In the genomic region with DNA sequence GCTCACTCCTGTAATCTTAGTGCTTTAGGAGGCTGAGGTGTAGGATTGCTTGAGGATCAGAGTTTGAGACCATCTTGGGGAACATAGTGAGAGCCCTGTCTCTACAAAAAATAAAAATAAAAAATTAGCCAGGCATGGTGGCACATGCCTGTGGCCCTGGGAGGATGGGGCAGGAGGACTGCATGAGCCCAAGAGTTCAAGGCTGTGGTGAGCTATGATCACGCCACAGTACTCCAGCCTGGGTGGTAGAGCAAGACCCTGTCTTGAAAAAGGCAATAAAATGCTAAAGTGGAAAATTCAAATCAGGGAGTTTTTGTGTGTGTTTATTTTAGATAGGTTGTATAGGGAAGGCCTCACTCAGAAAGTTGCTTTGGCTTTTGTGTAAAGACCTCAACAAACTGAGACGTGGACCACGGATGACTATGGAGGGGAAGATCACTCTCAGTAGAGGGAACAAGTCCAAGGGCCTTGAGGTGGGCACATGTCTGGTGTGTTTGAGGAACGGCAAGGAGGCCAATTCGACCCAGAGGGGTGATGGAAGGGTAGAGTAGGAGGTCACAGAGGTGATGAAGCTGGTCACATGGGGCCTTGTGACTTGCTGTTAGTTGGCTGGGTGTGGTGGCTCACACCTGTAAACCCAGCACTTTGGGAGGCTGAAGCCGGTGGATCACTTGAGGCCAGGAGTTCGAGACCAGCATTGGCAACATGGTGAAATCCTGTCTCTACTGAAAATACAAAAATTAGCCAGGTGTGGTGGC, we compare ENCODE assay signal across 35 cellular contexts. TPM values are rescaled to one million over a fixed set of nuclear protein-coding genes. Genes with fewer than 3 reads are reported as not detected.
DNase-seq lines count a peak whose midpoint lies in the region; ATAC-seq and TF ChIP-seq lines count a peak whose summit lies in the region.
"Had no signal": no experiment of that assay in that cellular context is flagged by ENCODE, and none has a peak within 500 bp of the region (broad histone marks: within the 10 kb centered on the region; RNA-seq: fewer than 3 reads in every experiment).

No MANE protein-coding gene starts in this region.

- H3K36me3 Mint-ChIP-seq in stimulated activated naive B cell treated with anti-CD40 and anti-IgM and Interleukin-4, amounts not matched to agents 10 μg/mL and 1 μg/mL and 100 μg/mL, for 72 hours = peaks cover 3 to 10% of the 10 kb centered on the region in 2 donors
- H3K36me3 Mint-ChIP-seq: activated naive CD4-positive, alpha-beta T cell treated with anti-CD3 and anti-CD28 coated beads, Interleukin-2, amount 10 ng/mL, durations not matched to agents 7 days and 5 days; mesothelial cell of epicardium; T-cell had no signal

- H3K9me3 Mint-ChIP-seq in stimulated activated naive B cell treated with anti-CD40 and anti-IgM and Interleukin-4, amounts not matched to agents 10 μg/mL and 1 μg/mL and 100 μg/mL, for 72 hours = peaks cover 4 to 5% of the 10 kb centered on the region in 2 donors
- H3K9me3 Mint-ChIP-seq: activated naive CD4-positive, alpha-beta T cell treated with anti-CD3 and anti-CD28 coated beads, Interleukin-2, amount 10 ng/mL, durations not matched to agents 7 days and 5 days; T-cell had no signal

- H3K9me3 ChIP-seq in right atrium auricular region = no peaks in the 10 kb centered on the region
- H3K9me3 ChIP-seq in right cardiac atrium (ENCODE audit: control insufficient read depth, low read length) = no peaks in the 10 kb centered on the region
- H3K9me3 ChIP-seq in Karpas-422 (ENCODE audit: low read length) = no peaks in the 10 kb centered on the region
- no peaks in the 10 kb centered on the region for H3K9me3 ChIP-seq in esophagus muscularis mucosa
- H3K9me3 ChIP-seq: BE2C, esophagus squamous epithelium, heart right ventricle, left ventricle myocardium inferior, psoas muscle, SJCRH30, transverse colon had no signal

- H3K4me1 ChIP-seq in right atrium auricular region = peaks cover 0 to 12% of the 10 kb centered on the region in 2 donors
- no peaks in the 10 kb centered on the region for H3K4me1 ChIP-seq in right cardiac atrium (ENCODE audit: control insufficient read depth, insufficient read depth, low read length)
- peaks cover 65% of the 10 kb centered on the region for H3K4me1 ChIP-seq in Karpas-422 (ENCODE audit: low read length)
- peaks cover 5 to 23% (median 21%) of the 10 kb centered on the region in 4 donors for H3K4me1 ChIP-seq in esophagus muscularis mucosa
- H3K4me1 ChIP-seq: BE2C, psoas muscle had no signal

- peak overlapping the region; percentile 95 for H3K27ac Mint-ChIP-seq in stimulated activated naive B cell treated with anti-CD40 and anti-IgM and Interleukin-4, amounts not matched to agents 10 μg/mL and 1 μg/mL and 100 μg/mL, for 72 hours
- H3K27ac Mint-ChIP-seq: activated naive CD4-positive, alpha-beta T cell treated with anti-CD3 and anti-CD28 coated beads, Interleukin-2, amount 10 ng/mL, durations not matched to agents 7 days and 5 days; mesothelial cell of epicardium had no signal

- peaks cover 35 to 65% of the 10 kb centered on the region in 2 donors for H3K4me1 Mint-ChIP-seq in stimulated activated naive B cell treated with anti-CD40 and anti-IgM and Interleukin-4, amounts not matched to agents 10 μg/mL and 1 μg/mL and 100 μg/mL, for 72 hours

- H3K9ac ChIP-seq in Karpas-422 (ENCODE audit: low read length) = no peak overlapping the region

- H3K27ac ChIP-seq in right atrium auricular region (no peak overlapping the region), right cardiac atrium (ENCODE audit: low read length) (no peak overlapping the region), Karpas-422 (ENCODE audit: low read length) (peak overlapping the region; percentile 15; the same call in 1 of the 2 replicates), esophagus muscularis mucosa (replicated peaks in 1 of 4) (no peak overlapping the region)
- H3K27ac ChIP-seq: brain microvascular endothelial cell, esophagus squamous epithelium, foreskin keratinocyte, heart right ventricle, left ventricle myocardium inferior, psoas muscle, SJCRH30, transverse colon, WERI-Rb-1 had no signal

- H3K36me3 ChIP-seq in right atrium auricular region (no peaks in the 10 kb centered on the region), Karpas-422 (ENCODE audit: insufficient read depth, low read length) (no peaks in the 10 kb centered on the region), esophagus muscularis mucosa (no peaks in the 10 kb centered on the region)
- H3K36me3 ChIP-seq: BE2C, brain microvascular endothelial cell, esophagus squamous epithelium, heart right ventricle, left ventricle myocardium inferior, SJCRH30, transverse colon, WERI-Rb-1 had no signal

- H3K79me2 ChIP-seq in Karpas-422 (ENCODE audit: low read length) = no peaks in the 10 kb centered on the region

- H3K27me3 ChIP-seq in right atrium auricular region (no peaks in the 10 kb centered on the region), right cardiac atrium (ENCODE audit: control insufficient read depth, insufficient read depth) (no peaks in the 10 kb centered on the region), Karpas-422 (ENCODE audit: low read length) (no peaks in the 10 kb centered on the region), esophagus muscularis mucosa (no peaks in the 10 kb centered on the region)
- H3K27me3 ChIP-seq: BE2C, brain microvascular endothelial cell, esophagus squamous epithelium, foreskin keratinocyte, heart right ventricle, SJCRH30, transverse colon had no signal

- intact Hi-C loops in right cardiac atrium (cut with DNase I) = no loop called here
- intact Hi-C loops in esophagus muscularis mucosa (cut with DNase I) = no loop called here

- TF ChIP-seq CTCF in right atrium auricular region (IDR thresholded peaks at IDR 0.05) (no peak), esophagus muscularis mucosa (IDR thresholded peaks at IDR 0.05) (no peak)

- H3K4me2 ChIP-seq in Karpas-422 (ENCODE audit: low read depth, low read length, poor library complexity, severe bottlenecking) = no peak overlapping the region

- H3K27me3 Mint-ChIP-seq in stimulated activated naive B cell treated with anti-CD40 and anti-IgM and Interleukin-4, amounts not matched to agents 10 μg/mL and 1 μg/mL and 100 μg/mL, for 72 hours = no peaks in the 10 kb centered on the region
- H3K27me3 Mint-ChIP-seq: T-cell had no signal

- no peak for TF ChIP-seq EP300 in esophagus muscularis mucosa (IDR thresholded peaks at IDR 0.05)

- 96% methylated on average over 7 of the region's 7 CpGs for WGBS in right cardiac atrium
- WGBS in esophagus muscularis mucosa = 95% methylated on average over 7 of the region's 7 CpGs

- H3K9me2 ChIP-seq in Karpas-422 (replicated peaks; ENCODE audit: insufficient read depth, low read length) = no peaks in the 10 kb centered on the region

- peak overlapping the region; percentile 53 to 71 for H3K4me3 Mint-ChIP-seq in stimulated activated naive B cell treated with anti-CD40 and anti-IgM and Interleukin-4, amounts not matched to agents 10 μg/mL and 1 μg/mL and 100 μg/mL, for 72 hours
- H3K4me3 Mint-ChIP-seq: activated naive CD4-positive, alpha-beta T cell treated with anti-CD3 and anti-CD28 coated beads, Interleukin-2, amount 10 ng/mL, durations not matched to agents 7 days and 5 days; mesothelial cell of epicardium; T-cell had no signal

- no peak for TF ChIP-seq POLR2A in esophagus muscularis mucosa (IDR thresholded peaks at IDR 0.05; ENCODE audit: low read depth)

- DNase-seq in right atrium auricular region (ENCODE audit: low spot score) = peak; percentile 50
- no peak for DNase-seq in right cardiac atrium
- no peak for DNase-seq in Karpas-422
- peak; percentile 34 for DNase-seq in esophagus muscularis mucosa (ENCODE audit: extremely low spot score)
- DNase-seq in stimulated activated naive B cell treated with anti-CD40 and anti-IgM and Interleukin-4, amounts not matched to agents 10 μg/mL and 1 μg/mL and 100 μg/mL, for 72 hours = peak; percentile 52
- DNase-seq in retina = no peak
- DNase-seq: ACHN; activated CD4-positive, alpha-beta T cell treated with anti-CD3 and anti-CD28 coated beads, Interleukin-2, amount 50 U/mL, for 4 hours; activated naive CD4-positive, alpha-beta T cell treated with anti-CD3 and anti-CD28 coated beads, Interleukin-2, amount 10 ng/mL, durations not matched to agents 7 days and 5 days; amygdala; BE2C; brain microvascular endothelial cell; cerebellar nuclear complex; COR-L47; dermis blood vessel endothelial cell; DMS79 treated with DMSO at 0.1 percent for 48 hours; esophagus squamous epithelium; foreskin keratinocyte; GF-D8; H7; heart right ventricle; left ventricle myocardium inferior; NCI-H1048; NCI-H446; NCI-H748 treated with DMSO at 0.1 percent for 48 hours; psoas muscle; SJCRH30; stimulated activated CD4-positive, alpha-beta T cell treated with anti-CD3 and anti-CD28 coated beads, Interleukin-15, amount 100 ng/mL, for 24 hours; stimulated activated CD4-positive, alpha-beta T cell treated with anti-CD3 and anti-CD28 coated beads, Interleukin-4, amount 100 ng/mL, for 4 hours; T-cell; transverse colon; WERI-Rb-1 had no signal

- H3K4me3 ChIP-seq in right atrium auricular region (no peak overlapping the region), right cardiac atrium (ENCODE audit: low read length) (no peak overlapping the region), Karpas-422 (ENCODE audit: low read length) (no peak overlapping the region), esophagus muscularis mucosa (no peak overlapping the region)
- H3K4me3 ChIP-seq: esophagus squamous epithelium, heart right ventricle, left ventricle myocardium inferior, psoas muscle, SJCRH30, transverse colon had no signal

- 0 out of 2 replicates have a peak overlapping the region, but pooled peaks have one; percentile 2 for H2AFZ ChIP-seq in Karpas-422 (ENCODE audit: low read length)

- H4K20me1 ChIP-seq in Karpas-422 (ENCODE audit: insufficient read depth, low read depth, low read length) = no peaks in the 10 kb centered on the region

- no peak for ATAC-seq in right cardiac atrium
- ATAC-seq in stimulated activated naive B cell treated with anti-CD40 and anti-IgM and Interleukin-4, amounts not matched to agents 10 μg/mL and 1 μg/mL and 100 μg/mL, for 72 hours (replicated peaks) = peak; percentile 10 to 38
- no peak for ATAC-seq in HG03139 (IDR thresholded peaks at IDR 0.05; ENCODE audit: unreplicated experiment)
- no peak for ATAC-seq in GM19455 (IDR thresholded peaks at IDR 0.05; ENCODE audit: unreplicated experiment)
- ATAC-seq: foreskin keratinocyte, heart right ventricle, psoas muscle, T-cell had no signal

RNA-seq across cellular contexts. Expression of a gene that starts 35.7 kb away (rescaled TPM):
- total RNA-seq in right atrium auricular region (100 to 1,000 TPM in 1 of 2 donors, 10 to 100 TPM in 1; 52.0 to 103 TPM), right cardiac atrium (10 to 100 TPM; 51.6 to 85.0 (median 60.4) TPM), esophagus muscularis mucosa (10 to 100 TPM; 34.5 to 55.6 (median 41.6) TPM)
- polyA plus RNA-seq in right cardiac atrium = 30.0 TPM
- 74.0 and 107 TPM in 2 replicates for total RNA-seq in Karpas-422 (2014; rRNA removed; shearing (Covaris generic); ENCODE audit: low replicate concordance)

RNA-seq across cellular contexts. Expression of a gene that starts 54.7 kb away (rescaled TPM):
- total RNA-seq in right atrium auricular region (10 to 100 TPM; 18.7 to 33.4 TPM), right cardiac atrium (10 to 100 TPM; 19.0 to 30.1 (median 23.1) TPM), esophagus muscularis mucosa (10 to 100 TPM; 37.8 to 54.9 (median 46.5) TPM)
- polyA plus RNA-seq in right cardiac atrium = 10.4 TPM
- 77.0 and 82.4 TPM in 2 replicates for total RNA-seq in Karpas-422 (2014; rRNA removed; shearing (Covaris generic); ENCODE audit: low replicate concordance)

Comparison
In these comparisons a context has a peak if more than half of its experiments do, and no peak if none do; other contexts are left out.
1. DNase-seq: peak in right atrium auricular region (single experiment), esophagus muscularis mucosa (single experiment) and stimulated activated naive B cell treated with anti-CD40 and anti-IgM and Interleukin-4, amounts not matched to agents 10 μg/mL and 1 μg/mL and 100 μg/mL, for 72 hours (single experiment); none in right cardiac atrium (0 of 3), Karpas-422 (single experiment) and retina (single experiment).
2. ATAC-seq: peak in stimulated activated naive B cell treated with anti-CD40 and anti-IgM and Interleukin-4, amounts not matched to agents 10 μg/mL and 1 μg/mL and 100 μg/mL, for 72 hours (2 of 2); none in right cardiac atrium (0 of 2), HG03139 (single experiment) and GM19455 (single experiment).